Comparison of ENCODE assay signal across 1 cellular context in genomic region chr16:228917-229730, GRCh38.
A peak's percentile ranks its signal among the peaks of the same experiment; 100 is the strongest.
TF ChIP-seq lines count a peak whose summit lies in the region.

A gene with protein sequence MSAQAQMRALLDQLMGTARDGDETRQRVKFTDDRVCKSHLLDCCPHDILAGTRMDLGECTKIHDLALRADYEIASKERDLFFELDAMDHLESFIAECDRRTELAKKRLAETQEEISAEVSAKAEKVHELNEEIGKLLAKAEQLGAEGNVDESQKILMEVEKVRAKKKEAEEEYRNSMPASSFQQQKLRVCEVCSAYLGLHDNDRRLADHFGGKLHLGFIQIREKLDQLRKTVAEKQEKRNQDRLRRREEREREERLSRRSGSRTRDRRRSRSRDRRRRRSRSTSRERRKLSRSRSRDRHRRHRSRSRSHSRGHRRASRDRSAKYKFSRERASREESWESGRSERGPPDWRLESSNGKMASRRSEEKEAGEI (minus strand): TSS chr16:229449. CDS start chr16:229339, 110 bp downstream.

TF ChIP-seq in HepG2, 621 proteins besides CTCF, POLR2A, EP300 and RAD21 (continued from another document and continues in another):
- TF ChIP-seq, protein P1, sequence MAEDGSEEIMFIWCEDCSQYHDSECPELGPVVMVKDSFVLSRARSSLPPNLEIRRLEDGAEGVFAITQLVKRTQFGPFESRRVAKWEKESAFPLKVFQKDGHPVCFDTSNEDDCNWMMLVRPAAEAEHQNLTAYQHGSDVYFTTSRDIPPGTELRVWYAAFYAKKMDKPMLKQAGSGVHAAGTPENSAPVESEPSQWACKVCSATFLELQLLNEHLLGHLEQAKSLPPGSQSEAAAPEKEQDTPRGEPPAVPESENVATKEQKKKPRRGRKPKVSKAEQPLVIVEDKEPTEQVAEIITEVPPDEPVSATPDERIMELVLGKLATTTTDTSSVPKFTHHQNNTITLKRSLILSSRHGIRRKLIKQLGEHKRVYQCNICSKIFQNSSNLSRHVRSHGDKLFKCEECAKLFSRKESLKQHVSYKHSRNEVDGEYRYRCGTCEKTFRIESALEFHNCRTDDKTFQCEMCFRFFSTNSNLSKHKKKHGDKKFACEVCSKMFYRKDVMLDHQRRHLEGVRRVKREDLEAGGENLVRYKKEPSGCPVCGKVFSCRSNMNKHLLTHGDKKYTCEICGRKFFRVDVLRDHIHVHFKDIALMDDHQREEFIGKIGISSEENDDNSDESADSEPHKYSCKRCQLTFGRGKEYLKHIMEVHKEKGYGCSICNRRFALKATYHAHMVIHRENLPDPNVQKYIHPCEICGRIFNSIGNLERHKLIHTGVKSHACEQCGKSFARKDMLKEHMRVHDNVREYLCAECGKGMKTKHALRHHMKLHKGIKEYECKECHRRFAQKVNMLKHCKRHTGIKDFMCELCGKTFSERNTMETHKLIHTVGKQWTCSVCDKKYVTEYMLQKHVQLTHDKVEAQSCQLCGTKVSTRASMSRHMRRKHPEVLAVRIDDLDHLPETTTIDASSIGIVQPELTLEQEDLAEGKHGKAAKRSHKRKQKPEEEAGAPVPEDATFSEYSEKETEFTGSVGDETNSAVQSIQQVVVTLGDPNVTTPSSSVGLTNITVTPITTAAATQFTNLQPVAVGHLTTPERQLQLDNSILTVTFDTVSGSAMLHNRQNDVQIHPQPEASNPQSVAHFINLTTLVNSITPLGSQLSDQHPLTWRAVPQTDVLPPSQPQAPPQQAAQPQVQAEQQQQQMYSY (CRISPR knock-in tag; IDR thresholded peaks at IDR 0.05): peak; percentile 46; the same call in 1 of the 2 replicates
- peak; percentile 93 for TF ChIP-seq ASH2L (IDR thresholded peaks at IDR 0.05; ENCODE audit: insufficient read length, low read depth, low read length)
- TF ChIP-seq, protein P2, sequence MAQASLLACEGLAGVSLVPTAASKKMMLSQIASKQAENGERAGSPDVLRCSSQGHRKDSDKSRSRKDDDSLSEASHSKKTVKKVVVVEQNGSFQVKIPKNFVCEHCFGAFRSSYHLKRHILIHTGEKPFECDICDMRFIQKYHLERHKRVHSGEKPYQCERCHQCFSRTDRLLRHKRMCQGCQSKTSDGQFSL (CRISPR knock-in tag; IDR thresholded peaks at IDR 0.05): 0 out of 2 replicates have a peak, but pooled peaks have one; percentile 53
- TF ChIP-seq FOXA1 (IDR thresholded peaks at IDR 0.05): no peak
- TF ChIP-seq FOXA1 (CRISPR knock-in tag; IDR thresholded peaks at IDR 0.05): peak; percentile 31; the same call in 1 of the 2 replicates
- no peak; the same call in 1 of the 2 replicates for TF ChIP-seq KDM6A (CRISPR knock-in tag; IDR thresholded peaks at IDR 0.05; ENCODE audit: low read depth)
- TF ChIP-seq ELF3 (CRISPR knock-in tag; IDR thresholded peaks at IDR 0.05): peak; percentile 91
- TF ChIP-seq, protein P3, sequence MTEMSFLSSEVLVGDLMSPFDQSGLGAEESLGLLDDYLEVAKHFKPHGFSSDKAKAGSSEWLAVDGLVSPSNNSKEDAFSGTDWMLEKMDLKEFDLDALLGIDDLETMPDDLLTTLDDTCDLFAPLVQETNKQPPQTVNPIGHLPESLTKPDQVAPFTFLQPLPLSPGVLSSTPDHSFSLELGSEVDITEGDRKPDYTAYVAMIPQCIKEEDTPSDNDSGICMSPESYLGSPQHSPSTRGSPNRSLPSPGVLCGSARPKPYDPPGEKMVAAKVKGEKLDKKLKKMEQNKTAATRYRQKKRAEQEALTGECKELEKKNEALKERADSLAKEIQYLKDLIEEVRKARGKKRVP (CRISPR knock-in tag; IDR thresholded peaks at IDR 0.05): peak in 1 of 2 experiments; percentile 72; a peak in 2 of 4 replicates
- TF ChIP-seq JUN (CRISPR knock-in tag; IDR thresholded peaks at IDR 0.05): 0 out of 2 replicates have a peak, but pooled peaks have one; percentile 33
- TF ChIP-seq NPAS2 (CRISPR knock-in tag; IDR thresholded peaks at IDR 0.05; ENCODE audit: borderline replicate concordance): no peak
- peak; percentile 97; the same call in 1 of the 2 replicates for TF ChIP-seq EEA1 (CRISPR knock-in tag; IDR thresholded peaks at IDR 0.05; ENCODE audit: borderline replicate concordance)
- peak; percentile 85 for TF ChIP-seq RXRB (CRISPR knock-in tag; IDR thresholded peaks at IDR 0.05; ENCODE audit: borderline replicate concordance)
- TF ChIP-seq, protein P4, sequence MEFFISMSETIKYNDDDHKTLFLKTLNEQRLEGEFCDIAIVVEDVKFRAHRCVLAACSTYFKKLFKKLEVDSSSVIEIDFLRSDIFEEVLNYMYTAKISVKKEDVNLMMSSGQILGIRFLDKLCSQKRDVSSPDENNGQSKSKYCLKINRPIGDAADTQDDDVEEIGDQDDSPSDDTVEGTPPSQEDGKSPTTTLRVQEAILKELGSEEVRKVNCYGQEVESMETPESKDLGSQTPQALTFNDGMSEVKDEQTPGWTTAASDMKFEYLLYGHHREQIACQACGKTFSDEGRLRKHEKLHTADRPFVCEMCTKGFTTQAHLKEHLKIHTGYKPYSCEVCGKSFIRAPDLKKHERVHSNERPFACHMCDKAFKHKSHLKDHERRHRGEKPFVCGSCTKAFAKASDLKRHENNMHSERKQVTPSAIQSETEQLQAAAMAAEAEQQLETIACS (CRISPR knock-in tag; IDR thresholded peaks at IDR 0.05): peak; percentile 64; the same call in 1 of the 2 replicates
- TF ChIP-seq CEBPG (CRISPR knock-in tag; IDR thresholded peaks at IDR 0.05): peak; percentile 34; the same call in 1 of the 2 replicates
- peak; percentile 94 for TF ChIP-seq PRDM4 (CRISPR knock-in tag; IDR thresholded peaks at IDR 0.05; ENCODE audit: borderline replicate concordance)
- TF ChIP-seq JARID2 (CRISPR knock-in tag; IDR thresholded peaks at IDR 0.05; ENCODE audit: insufficient replicate concordance): peak; percentile 94
- peak; percentile 97 for TF ChIP-seq TSC22D2 (CRISPR knock-in tag; IDR thresholded peaks at IDR 0.05; ENCODE audit: borderline replicate concordance)
- peak; percentile 87 for TF ChIP-seq MTF1 (CRISPR knock-in tag; IDR thresholded peaks at IDR 0.05)
- peak; percentile 67; the same call in 1 of the 2 replicates for TF ChIP-seq SMAD1 (CRISPR knock-in tag; IDR thresholded peaks at IDR 0.05; ENCODE audit: borderline replicate concordance, low read depth)
- TF ChIP-seq ZNF224 (CRISPR knock-in tag; IDR thresholded peaks at IDR 0.05): peak; percentile 97; the same call in 1 of the 2 replicates
- no peak for TF ChIP-seq ZNF629 (CRISPR knock-in tag; conservative IDR thresholded peaks at IDR 0.05)
- TF ChIP-seq ZNF24 (IDR thresholded peaks at IDR 0.05): no peak
- peak; percentile 96; the same call in 1 of the 2 replicates for TF ChIP-seq REXO4 (CRISPR knock-in tag; IDR thresholded peaks at IDR 0.05; ENCODE audit: borderline replicate concordance)
- peak; percentile 97 for TF ChIP-seq TARDBP (CRISPR knock-in tag; IDR thresholded peaks at IDR 0.05)
- 0 out of 2 replicates have a peak, but pooled peaks have one; percentile 47 for TF ChIP-seq ZMYM2 (CRISPR knock-in tag; IDR thresholded peaks at IDR 0.05)
- TF ChIP-seq HNRNPUL1 (IDR thresholded peaks at IDR 0.05; ENCODE audit: low read depth, low read length): peak; percentile 48; the same call in 1 of the 2 replicates
- TF ChIP-seq ZNF614 (CRISPR knock-in tag; IDR thresholded peaks at IDR 0.05; ENCODE audit: borderline replicate concordance): peak; percentile 91
- peak; percentile 52 for TF ChIP-seq PHF5A (CRISPR knock-in tag; IDR thresholded peaks at IDR 0.05; ENCODE audit: low read depth, unreplicated experiment)
- TF ChIP-seq SPEN (CRISPR knock-in tag; IDR thresholded peaks at IDR 0.05; ENCODE audit: low read depth): peak; percentile 97
- TF ChIP-seq, protein P5, sequence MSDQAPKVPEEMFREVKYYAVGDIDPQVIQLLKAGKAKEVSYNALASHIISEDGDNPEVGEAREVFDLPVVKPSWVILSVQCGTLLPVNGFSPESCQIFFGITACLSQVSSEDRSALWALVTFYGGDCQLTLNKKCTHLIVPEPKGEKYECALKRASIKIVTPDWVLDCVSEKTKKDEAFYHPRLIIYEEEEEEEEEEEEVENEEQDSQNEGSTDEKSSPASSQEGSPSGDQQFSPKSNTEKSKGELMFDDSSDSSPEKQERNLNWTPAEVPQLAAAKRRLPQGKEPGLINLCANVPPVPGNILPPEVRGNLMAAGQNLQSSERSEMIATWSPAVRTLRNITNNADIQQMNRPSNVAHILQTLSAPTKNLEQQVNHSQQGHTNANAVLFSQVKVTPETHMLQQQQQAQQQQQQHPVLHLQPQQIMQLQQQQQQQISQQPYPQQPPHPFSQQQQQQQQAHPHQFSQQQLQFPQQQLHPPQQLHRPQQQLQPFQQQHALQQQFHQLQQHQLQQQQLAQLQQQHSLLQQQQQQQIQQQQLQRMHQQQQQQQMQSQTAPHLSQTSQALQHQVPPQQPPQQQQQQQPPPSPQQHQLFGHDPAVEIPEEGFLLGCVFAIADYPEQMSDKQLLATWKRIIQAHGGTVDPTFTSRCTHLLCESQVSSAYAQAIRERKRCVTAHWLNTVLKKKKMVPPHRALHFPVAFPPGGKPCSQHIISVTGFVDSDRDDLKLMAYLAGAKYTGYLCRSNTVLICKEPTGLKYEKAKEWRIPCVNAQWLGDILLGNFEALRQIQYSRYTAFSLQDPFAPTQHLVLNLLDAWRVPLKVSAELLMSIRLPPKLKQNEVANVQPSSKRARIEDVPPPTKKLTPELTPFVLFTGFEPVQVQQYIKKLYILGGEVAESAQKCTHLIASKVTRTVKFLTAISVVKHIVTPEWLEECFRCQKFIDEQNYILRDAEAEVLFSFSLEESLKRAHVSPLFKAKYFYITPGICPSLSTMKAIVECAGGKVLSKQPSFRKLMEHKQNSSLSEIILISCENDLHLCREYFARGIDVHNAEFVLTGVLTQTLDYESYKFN (CRISPR knock-in tag; conservative IDR thresholded peaks at IDR 0.05): 0 out of 2 replicates have a peak, but pooled peaks have one; percentile 31
- no peak for TF ChIP-seq MAFF (IDR thresholded peaks at IDR 0.05; ENCODE audit: low read depth, low read length)
- TF ChIP-seq ZNF326 (CRISPR knock-in tag; IDR thresholded peaks at IDR 0.05; ENCODE audit: borderline replicate concordance): no peak
- peak; percentile 88; the same call in 1 of the 2 replicates for TF ChIP-seq ZNF598 (CRISPR knock-in tag; IDR thresholded peaks at IDR 0.05; ENCODE audit: borderline replicate concordance)
- TF ChIP-seq, protein P6, sequence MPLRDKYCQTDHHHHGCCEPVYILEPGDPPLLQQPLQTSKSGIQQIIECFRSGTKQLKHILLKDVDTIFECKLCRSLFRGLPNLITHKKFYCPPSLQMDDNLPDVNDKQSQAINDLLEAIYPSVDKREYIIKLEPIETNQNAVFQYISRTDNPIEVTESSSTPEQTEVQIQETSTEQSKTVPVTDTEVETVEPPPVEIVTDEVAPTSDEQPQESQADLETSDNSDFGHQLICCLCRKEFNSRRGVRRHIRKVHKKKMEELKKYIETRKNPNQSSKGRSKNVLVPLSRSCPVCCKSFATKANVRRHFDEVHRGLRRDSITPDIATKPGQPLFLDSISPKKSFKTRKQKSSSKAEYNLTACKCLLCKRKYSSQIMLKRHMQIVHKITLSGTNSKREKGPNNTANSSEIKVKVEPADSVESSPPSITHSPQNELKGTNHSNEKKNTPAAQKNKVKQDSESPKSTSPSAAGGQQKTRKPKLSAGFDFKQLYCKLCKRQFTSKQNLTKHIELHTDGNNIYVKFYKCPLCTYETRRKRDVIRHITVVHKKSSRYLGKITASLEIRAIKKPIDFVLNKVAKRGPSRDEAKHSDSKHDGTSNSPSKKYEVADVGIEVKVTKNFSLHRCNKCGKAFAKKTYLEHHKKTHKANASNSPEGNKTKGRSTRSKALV (CRISPR knock-in tag; IDR thresholded peaks at IDR 0.05): peak; percentile 9; the same call in 1 of the 2 replicates
- TF ChIP-seq NR1H2 (CRISPR knock-in tag; IDR thresholded peaks at IDR 0.05; ENCODE audit: borderline replicate concordance, low read depth): peak; percentile 88
- TF ChIP-seq, protein P7, sequence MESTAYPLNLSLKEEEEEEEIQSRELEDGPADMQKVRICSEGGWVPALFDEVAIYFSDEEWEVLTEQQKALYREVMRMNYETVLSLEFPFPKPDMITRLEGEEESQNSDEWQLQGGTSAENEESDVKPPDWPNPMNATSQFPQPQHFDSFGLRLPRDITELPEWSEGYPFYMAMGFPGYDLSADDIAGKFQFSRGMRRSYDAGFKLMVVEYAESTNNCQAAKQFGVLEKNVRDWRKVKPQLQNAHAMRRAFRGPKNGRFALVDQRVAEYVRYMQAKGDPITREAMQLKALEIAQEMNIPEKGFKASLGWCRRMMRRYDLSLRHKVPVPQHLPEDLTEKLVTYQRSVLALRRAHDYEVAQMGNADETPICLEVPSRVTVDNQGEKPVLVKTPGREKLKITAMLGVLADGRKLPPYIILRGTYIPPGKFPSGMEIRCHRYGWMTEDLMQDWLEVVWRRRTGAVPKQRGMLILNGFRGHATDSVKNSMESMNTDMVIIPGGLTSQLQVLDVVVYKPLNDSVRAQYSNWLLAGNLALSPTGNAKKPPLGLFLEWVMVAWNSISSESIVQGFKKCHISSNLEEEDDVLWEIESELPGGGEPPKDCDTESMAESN (CRISPR knock-in tag; conservative IDR thresholded peaks at IDR 0.05): peak; percentile 96
- peak in 1 of 2 experiments; percentile 96; a peak in 2 of 4 replicates for TF ChIP-seq KLF16 (CRISPR knock-in tag; IDR thresholded peaks at IDR 0.05)
- peak; percentile 98 for TF ChIP-seq IRF9 (CRISPR knock-in tag; IDR thresholded peaks at IDR 0.05; ENCODE audit: borderline replicate concordance)
